Comparison of ENCODE assay signal across 9 cellular contexts in genomic region chr1:201648066-201648910, GRCh38.
DNase-seq lines count a peak whose midpoint lies in the region; ATAC-seq and TF ChIP-seq lines count a peak whose summit lies in the region.
"Had no signal": no experiment of that assay in that cellular context is flagged by ENCODE, and none has a peak within 500 bp of the region (broad histone marks: within the 10 kb centered on the region; RNA-seq: fewer than 3 reads in every experiment).

No MANE protein-coding gene starts in this region.

- peak overlapping the region; percentile 64 to 86 for H3K9ac ChIP-seq in colonic mucosa (ENCODE audit: low read depth in 2 of 2, low read length in 2 of 2)

- intact Hi-C loops in colonic mucosa (cut with DNase I) (no loop called here), left lung (cut with DNase I) (no loop called here)

- H3K27ac ChIP-seq in colonic mucosa (peak overlapping the region; percentile 87), left lung (no peak overlapping the region), thymus (ENCODE audit: low read depth) (no peak overlapping the region)

- H3K9me3 ChIP-seq in colonic mucosa = no peaks in the 10 kb centered on the region
- no peaks in the 10 kb centered on the region for H3K9me3 ChIP-seq in left lung
- H3K9me3 ChIP-seq in thymus (ENCODE audit: control insufficient read depth) = no peaks in the 10 kb centered on the region

- DNase-seq in NCI-H524 (lab: John Stamatoyannopoulos, UW) (peak; percentile 32 to 51), NCI-H524 treated with DMSO at 0.1 percent for 48 hours (lab: John Stamatoyannopoulos, UW) (no peak), NCI-H2227 treated with DMSO at 0.1 percent for 48 hours (lab: John Stamatoyannopoulos, UW) (peak; percentile 86), colonic mucosa (peak; percentile 56), left lung (peak in 1 of 2 donors; percentile 83), immature natural killer cell (no peak)
- DNase-seq: DND-41 had no signal

- no peaks in the 10 kb centered on the region for H3K9me3 Mint-ChIP-seq in immature natural killer cell

- H3K4me3 ChIP-seq in colonic mucosa (peak overlapping the region; percentile 70), left lung (peak overlapping the region; percentile 27 to 55), thymus (ENCODE audit: low read length) (peak overlapping the region; percentile 21)

- no peak overlapping the region for H3K4me3 Mint-ChIP-seq in immature natural killer cell

- H3K27ac Mint-ChIP-seq in immature natural killer cell = no peak overlapping the region

- peaks cover 11% of the 10 kb centered on the region for H3K27me3 ChIP-seq in colonic mucosa
- H3K27me3 ChIP-seq in left lung = peaks cover 0 to 40% of the 10 kb centered on the region in 2 donors
- H3K27me3 ChIP-seq in thymus (ENCODE audit: control insufficient read depth, insufficient read depth) = peaks cover 33% of the 10 kb centered on the region

- H3K4me1 ChIP-seq in colonic mucosa (peaks cover 12% of the 10 kb centered on the region), left lung (peaks cover 8 to 36% of the 10 kb centered on the region in 2 donors), thymus (ENCODE audit: control insufficient read depth, insufficient read depth, low read length) (no peaks in the 10 kb centered on the region)

- no peaks in the 10 kb centered on the region for H3K36me3 ChIP-seq in colonic mucosa
- no peaks in the 10 kb centered on the region for H3K36me3 ChIP-seq in left lung
- no peaks in the 10 kb centered on the region for H3K36me3 ChIP-seq in thymus (ENCODE audit: control insufficient read depth, insufficient read depth)

- H3K36me3 Mint-ChIP-seq in immature natural killer cell = no peaks in the 10 kb centered on the region

- peaks cover 0 to 16% (median 9%) of the 10 kb centered on the region in 3 donors for H3K27me3 Mint-ChIP-seq in immature natural killer cell (ENCODE audit: low read depth in 3 of 3)

- 3% methylated on average over 82 of the region's 82 CpGs for WGBS in thymus

- peak; percentile 24 for ATAC-seq in left lung
- ATAC-seq in GM19351 (IDR thresholded peaks at IDR 0.05; ENCODE audit: unreplicated experiment) = no peak

- no peak for TF ChIP-seq CTCF in colonic mucosa (IDR thresholded peaks at IDR 0.05)
- TF ChIP-seq CTCF in left lung (IDR thresholded peaks at IDR 0.05) = no peak

- peaks cover 0 to 2% of the 10 kb centered on the region in 2 donors for H3K4me1 Mint-ChIP-seq in immature natural killer cell

Comparison
In these comparisons a context has a peak if more than half of its experiments do, and no peak if none do; other contexts are left out.
1. DNase-seq: peak in NCI-H524 (2 of 2), NCI-H2227 treated with DMSO at 0.1 percent for 48 hours (single experiment) and colonic mucosa (single experiment); none in NCI-H524 treated with DMSO at 0.1 percent for 48 hours (single experiment) and immature natural killer cell (0 of 3).
2. Peak in every context shown above with its lines, with median percentiles within 50 percentile points of each other: H3K4me3 ChIP-seq.